Comparison of ENCODE assay signal across 16 cellular contexts in the genomic region with DNA sequence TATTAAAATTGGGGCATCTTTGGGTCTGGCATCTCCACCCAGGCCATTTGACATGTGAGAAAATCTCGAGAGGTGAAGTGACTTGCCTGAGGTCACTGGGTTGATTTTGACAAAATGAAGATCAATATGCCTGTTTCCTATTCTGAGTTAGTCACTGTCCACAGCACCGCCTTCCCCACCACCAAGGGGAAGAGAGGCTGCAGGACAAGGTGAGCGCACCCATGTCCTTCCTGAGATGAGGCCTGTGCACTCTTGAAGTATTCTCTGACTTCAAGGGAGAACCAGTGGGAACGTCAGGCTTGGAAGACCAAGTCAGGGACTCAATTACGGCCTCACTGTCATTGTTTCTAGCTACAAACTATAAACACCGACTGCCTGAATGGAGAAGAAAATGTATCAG. TPM values are rescaled to one million over a fixed set of nuclear protein-coding genes. Genes with fewer than 3 reads are reported as not detected.
DNase-seq lines count a peak whose midpoint lies in the region; ATAC-seq, FAIRE-seq and TF ChIP-seq lines count a peak whose summit lies in the region.
"Had no signal": no experiment of that assay in that cellular context is flagged by ENCODE, and none has a peak within 500 bp of the region (broad histone marks: within the 10 kb centered on the region; RNA-seq: fewer than 3 reads in every experiment).

No MANE protein-coding gene starts in this region.

- 94% methylated on average over 6 of the region's 6 CpGs for WGBS in hepatocyte (ENCODE audit: low lambda C conversion rate, missing lambda C conversion rate)
- WGBS in sigmoid colon, 2 donors: 89 to 91% methylated on average over 6 of the region's 6 CpGs
- WGBS in endodermal cell (ENCODE audit: insufficient coverage in 1 of 2, insufficient read length in 1 of 2), 2 experiments: 92 to 95% methylated on average over 3 to 6 of the region's 6 CpGs

- H3K4me3 Mint-ChIP-seq in T-helper 17 cell (no peak overlapping the region), endodermal cell (no peak overlapping the region)
- no peak overlapping the region for H3K4me3 Mint-ChIP-seq in stimulated activated memory B cell treated with anti-CD40 and anti-IgM and Interleukin-4, amounts not matched to agents 10 μg/mL and 1 μg/mL and 100 μg/mL, for 72 hours
- H3K4me3 Mint-ChIP-seq: activated naive CD8-positive, alpha-beta T cell treated with anti-CD3 and anti-CD28 coated beads, Interleukin-2, amount 10 ng/mL, durations not matched to agents 7 days and 5 days had no signal

- H3K36me3 Mint-ChIP-seq in T-helper 17 cell (ENCODE audit: low read depth) (no peaks in the 10 kb centered on the region), endodermal cell (ENCODE audit: low read depth) (no peaks in the 10 kb centered on the region)
- no peaks in the 10 kb centered on the region for H3K36me3 Mint-ChIP-seq in stimulated activated memory B cell treated with anti-CD40 and anti-IgM and Interleukin-4, amounts not matched to agents 10 μg/mL and 1 μg/mL and 100 μg/mL, for 72 hours
- H3K36me3 Mint-ChIP-seq: activated naive CD8-positive, alpha-beta T cell treated with anti-CD3 and anti-CD28 coated beads, Interleukin-2, amount 10 ng/mL, durations not matched to agents 7 days and 5 days had no signal

- H3K4me3 ChIP-seq in BLaER1 treated with 17β-estradiol and CSF1 and Interleukin-3, amounts not matched to agents 10 nM and 100 nM: no peak overlapping the region; a peak in 1 of 20 replicates
- H3K4me3 ChIP-seq in hepatocyte (no peak overlapping the region), sigmoid colon (no peak overlapping the region), endodermal cell (ENCODE audit: low read length) (no peak overlapping the region)
- H3K4me3 ChIP-seq: GM12878 had no signal

- intact Hi-C loops in sigmoid colon (cut with DNase I): no loop called here

- H3K9me2 ChIP-seq in hepatocyte (replicated peaks; ENCODE audit: insufficient read depth): no peaks in the 10 kb centered on the region

- no peak for TF ChIP-seq CTCF in hepatocyte (IDR thresholded peaks at IDR 0.05; ENCODE audit: poor library complexity)
- TF ChIP-seq CTCF in sigmoid colon (IDR thresholded peaks at IDR 0.05): no peak
- TF ChIP-seq CTCF in endodermal cell (conservative IDR thresholded peaks at IDR 0.05): no peak
- TF ChIP-seq CTCF in D721Med (IDR thresholded peaks at IDR 0.05; ENCODE audit: insufficient read depth, missing control alignments): no peak

- peak overlapping the region in 7 of 11 experiments; percentile 62 to 96 (median 76); a peak in 14 of 22 replicates for H3K4me2 ChIP-seq in BLaER1 treated with 17β-estradiol and CSF1 and Interleukin-3, amounts not matched to agents 10 nM and 100 nM
- H3K4me2 ChIP-seq in hepatocyte: no peak overlapping the region

- no peak for FAIRE-seq in D721Med (lab: Jason Lieb, UNC)
- FAIRE-seq: GM12878, kidney had no signal

- no peaks in the 10 kb centered on the region for H3K79me2 ChIP-seq in hepatocyte

- H3K4me1 ChIP-seq in BLaER1 treated with 17β-estradiol and CSF1 and Interleukin-3, amounts not matched to agents 10 nM and 100 nM: peaks cover 20 to 89% (median 52%) of the 10 kb centered on the region in 10 experiments
- peaks cover 15% of the 10 kb centered on the region for H3K4me1 ChIP-seq in hepatocyte (ENCODE audit: insufficient read depth)
- peaks cover 0 to 51% (median 45%) of the 10 kb centered on the region in 4 donors for H3K4me1 ChIP-seq in sigmoid colon
- H3K4me1 ChIP-seq in endodermal cell (ENCODE audit: control insufficient read depth, insufficient read depth, low read length): no peaks in the 10 kb centered on the region
- H3K4me1 ChIP-seq: BE2C had no signal

- peak overlapping the region in 10 of 11 experiments; percentile 4 to 71 (median 60); a peak in 11 of 22 replicates for H3K9ac ChIP-seq in BLaER1 treated with 17β-estradiol and CSF1 and Interleukin-3, amounts not matched to agents 10 nM and 100 nM
- H3K9ac ChIP-seq in endodermal cell (ENCODE audit: extremely low read depth, low read length, poor library complexity, severe bottlenecking): no peak overlapping the region

- no peaks in the 10 kb centered on the region for H3K9me3 Mint-ChIP-seq in endodermal cell
- H3K9me3 Mint-ChIP-seq in stimulated activated memory B cell treated with anti-CD40 and anti-IgM and Interleukin-4, amounts not matched to agents 10 μg/mL and 1 μg/mL and 100 μg/mL, for 72 hours: no peaks in the 10 kb centered on the region
- H3K9me3 Mint-ChIP-seq: activated naive CD8-positive, alpha-beta T cell treated with anti-CD3 and anti-CD28 coated beads, Interleukin-2, amount 10 ng/mL, durations not matched to agents 7 days and 5 days had no signal

- ATAC-seq in T-helper 17 cell (no peak), HG02678 (IDR thresholded peaks at IDR 0.05; ENCODE audit: unreplicated experiment) (no peak)
- no peak for ATAC-seq in stimulated activated memory B cell treated with anti-CD40 and anti-IgM and Interleukin-4, amounts not matched to agents 10 μg/mL and 1 μg/mL and 100 μg/mL, for 72 hours
- ATAC-seq: foreskin keratinocyte, GM12878 had no signal

- peaks cover 0 to 7% (median 0%) of the 10 kb centered on the region in 11 experiments; a peak in 2 of 22 replicates for H3K9me3 ChIP-seq in BLaER1 treated with 17β-estradiol and CSF1 and Interleukin-3, amounts not matched to agents 10 nM and 100 nM (replicated peaks in 1 of 11)
- H3K9me3 ChIP-seq in T-helper 17 cell (ENCODE audit: control insufficient read depth, low read length, poor library complexity, severe bottlenecking) (no peaks in the 10 kb centered on the region), hepatocyte (ENCODE audit: low read depth) (no peaks in the 10 kb centered on the region), sigmoid colon (no peaks in the 10 kb centered on the region), endodermal cell (ENCODE audit: control insufficient read depth, low read length) (no peaks in the 10 kb centered on the region)
- H3K9me3 ChIP-seq: BE2C had no signal

- no peak overlapping the region for H2AFZ ChIP-seq in hepatocyte

- no peaks in the 10 kb centered on the region for H3K36me3 ChIP-seq in BLaER1 treated with 17β-estradiol and CSF1 and Interleukin-3, amounts not matched to agents 10 nM and 100 nM
- H3K36me3 ChIP-seq in hepatocyte (replicated peaks; ENCODE audit: insufficient read depth, low read depth): no peaks in the 10 kb centered on the region
- H3K36me3 ChIP-seq in sigmoid colon: no peaks in the 10 kb centered on the region
- H3K36me3 ChIP-seq in endodermal cell (ENCODE audit: control insufficient read depth, insufficient read depth, low read length): no peaks in the 10 kb centered on the region
- H3K36me3 ChIP-seq: BE2C, WERI-Rb-1 had no signal

- H3K27me3 ChIP-seq in BLaER1 treated with 17β-estradiol and CSF1 and Interleukin-3, amounts not matched to agents 10 nM and 100 nM: no peaks in the 10 kb centered on the region
- H3K27me3 ChIP-seq in hepatocyte: no peaks in the 10 kb centered on the region
- H3K27me3 ChIP-seq in sigmoid colon: no peaks in the 10 kb centered on the region
- no peaks in the 10 kb centered on the region for H3K27me3 ChIP-seq in endodermal cell (ENCODE audit: control insufficient read depth, insufficient read depth, low read length, poor library complexity, severe bottlenecking)
- H3K27me3 ChIP-seq: BE2C, foreskin keratinocyte had no signal

- no peak for TF ChIP-seq EP300 in sigmoid colon (IDR thresholded peaks at IDR 0.05)

- H4K20me1 ChIP-seq in BLaER1 treated with 17β-estradiol and CSF1 and Interleukin-3, amounts not matched to agents 10 nM and 100 nM: no peaks in the 10 kb centered on the region
- no peaks in the 10 kb centered on the region for H4K20me1 ChIP-seq in hepatocyte (ENCODE audit: insufficient read depth, poor library complexity, severe bottlenecking)

- H3K27me3 Mint-ChIP-seq in T-helper 17 cell (peaks cover 39% of the 10 kb centered on the region), endodermal cell (ENCODE audit: insufficient read depth) (no peaks in the 10 kb centered on the region)
- no peaks in the 10 kb centered on the region for H3K27me3 Mint-ChIP-seq in stimulated activated memory B cell treated with anti-CD40 and anti-IgM and Interleukin-4, amounts not matched to agents 10 μg/mL and 1 μg/mL and 100 μg/mL, for 72 hours

- H3K4me1 Mint-ChIP-seq in T-helper 17 cell (peaks cover 7% of the 10 kb centered on the region), endodermal cell (peaks cover 6% of the 10 kb centered on the region)
- H3K4me1 Mint-ChIP-seq in stimulated activated memory B cell treated with anti-CD40 and anti-IgM and Interleukin-4, amounts not matched to agents 10 μg/mL and 1 μg/mL and 100 μg/mL, for 72 hours: peaks cover 55% of the 10 kb centered on the region

- no peak for TF ChIP-seq POLR2A in sigmoid colon (IDR thresholded peaks at IDR 0.05)

- DNase-seq in T-helper 17 cell: no peak
- no peak for DNase-seq in hepatocyte (ENCODE audit: low spot score)
- DNase-seq in sigmoid colon: no peak
- no peak for DNase-seq in endodermal cell
- no peak for DNase-seq in D721Med (ENCODE audit: insufficient read length, low spot score)
- DNase-seq: activated CD8-positive, alpha-beta memory T cell treated with anti-CD3 and anti-CD28 coated beads, Interleukin-2, amount 50 U/mL, for 48 hours; activated naive CD8-positive, alpha-beta T cell treated with anti-CD3 and anti-CD28 coated beads, Interleukin-2, amount 10 ng/mL, durations not matched to agents 7 days and 5 days; BE2C; foreskin keratinocyte; stimulated activated CD8-positive, alpha-beta memory T cell treated with anti-CD3 and anti-CD28 coated beads, Interleukin-4, amount 100 ng/mL, for 48 hours; WERI-Rb-1 had no signal

- peak overlapping the region; percentile 39 for H3K27ac Mint-ChIP-seq in T-helper 17 cell
- H3K27ac Mint-ChIP-seq in endodermal cell: no peak overlapping the region
- no peak overlapping the region for H3K27ac Mint-ChIP-seq in stimulated activated memory B cell treated with anti-CD40 and anti-IgM and Interleukin-4, amounts not matched to agents 10 μg/mL and 1 μg/mL and 100 μg/mL, for 72 hours
- H3K27ac Mint-ChIP-seq: activated naive CD8-positive, alpha-beta T cell treated with anti-CD3 and anti-CD28 coated beads, Interleukin-2, amount 10 ng/mL, durations not matched to agents 7 days and 5 days had no signal

- peak overlapping the region; percentile 22 to 95 (median 76); a peak in 19 of 22 replicates for H3K27ac ChIP-seq in BLaER1 treated with 17β-estradiol and CSF1 and Interleukin-3, amounts not matched to agents 10 nM and 100 nM
- H3K27ac ChIP-seq in hepatocyte (peak overlapping the region; percentile 68), sigmoid colon (peak overlapping the region; percentile 83 to 84 (median 83)), endodermal cell (ENCODE audit: low read depth, low read length) (no peak overlapping the region)
- H3K27ac ChIP-seq: foreskin keratinocyte, WERI-Rb-1 had no signal

RNA-seq across cellular contexts. Expression of a gene that starts 49.9 kb away (rescaled TPM):
- total RNA-seq in T-helper 17 cell (100 to 1,000 TPM; 137 to 146 TPM), hepatocyte (179 and 214 TPM in 2 replicates), sigmoid colon (100 to 1,000 TPM; 111 to 240 (median 188) TPM), endodermal cell (100 to 1,000 TPM; 236 to 270 TPM)
- polyA plus RNA-seq in hepatocyte (161 and 206 TPM in 2 replicates), sigmoid colon (10 to 100 TPM; 23.4 to 65.2 (median 26.4) TPM)
- 364 TPM for polyA plus RNA-seq in endodermal cell (2013, experiment 1 of 2)
- 298 TPM for polyA plus RNA-seq in endodermal cell (2013, experiment 2 of 2)
